In genomic region chr3:110744723-110745122, GRCh38 we compare ENCODE assay signal across 20 cellular contexts.
DNase-seq lines count a peak whose midpoint lies in the region; ATAC-seq and TF ChIP-seq lines count a peak whose summit lies in the region.
"Had no signal": no experiment of that assay in that cellular context is flagged by ENCODE, and none has a peak within 500 bp of the region (broad histone marks: within the 10 kb centered on the region; RNA-seq: fewer than 3 reads in every experiment).

No MANE protein-coding gene starts in this region.

- no peak overlapping the region for H3K27ac Mint-ChIP-seq in WTC11
- H3K27ac Mint-ChIP-seq in progenitor cell of endocrine pancreas, result peak overlapping the region; percentile 57
- H3K27ac Mint-ChIP-seq: B cell; CD4-positive, CD25-positive, alpha-beta regulatory T cell; CD8-positive, alpha-beta T cell had no signal

- no peak overlapping the region; the same call in 1 of the 2 replicates for H2AFZ ChIP-seq in MM.1S (ENCODE audit: low read length)
- H2AFZ ChIP-seq: GM23248 had no signal

- no peak overlapping the region for H3K4me3 ChIP-seq in MM.1S (ENCODE audit: low read length)
- no peak overlapping the region for H3K4me3 ChIP-seq in spleen
- no peak overlapping the region for H3K4me3 ChIP-seq in right lobe of liver
- H3K4me3 ChIP-seq: BLaER1, GM23248 had no signal

- H3K4me1 ChIP-seq in MM.1S (ENCODE audit: low read length), result peaks cover 15% of the 10 kb centered on the region
- no peaks in the 10 kb centered on the region for H3K4me1 ChIP-seq in spleen
- H3K4me1 ChIP-seq in right lobe of liver, result peaks cover 0 to 24% (median 7%) of the 10 kb centered on the region in 4 donors
- H3K4me1 ChIP-seq: BLaER1 had no signal

- peak overlapping the region; percentile 46; the same call in 1 of the 2 replicates for H3K27ac ChIP-seq in MM.1S (ENCODE audit: low read length)
- no peak overlapping the region for H3K27ac ChIP-seq in spleen
- H3K27ac ChIP-seq in right lobe of liver, result no peak overlapping the region
- H3K27ac ChIP-seq: 22Rv1, BLaER1, C4-2B, GM23248 had no signal

- no peak for DNase-seq in MM.1S
- no peak for DNase-seq in WTC11 (ENCODE audit: low spot score)
- no peak for DNase-seq in left colon
- no peak for DNase-seq in progenitor cell of endocrine pancreas (ENCODE audit: low spot score, unreplicated experiment)
- no peak for DNase-seq in spleen
- DNase-seq in right lobe of liver, result no peak
- DNase-seq: Caco-2; CD4-positive, CD25-positive, alpha-beta regulatory T cell; CD8-positive, alpha-beta T cell; DMS153; DND-41; GM23248; H7; HCEC 1CT had no signal

- 82 to 91% (median 88%) methylated on average over 2 of the region's 2 CpGs for WGBS in spleen, 5 donors
- 85% methylated on average over 2 of the region's 2 CpGs for WGBS in right lobe of liver (ENCODE audit: insufficient coverage, low coverage, low lambda C conversion rate, missing lambda C conversion rate)

- intact Hi-C loops in left colon (cut with DNase I, micrococcal nuclease) (no loop called here), spleen (cut with DNase I; ENCODE audit: low total_unique reads) (no loop called here), right lobe of liver (cut with DNase I) (no loop called here)

- CTCF ChIA-PET in WTC11 (lab: Charles Lee), result no interaction called here

- no peaks in the 10 kb centered on the region for H3F3A ChIP-seq in MM.1S (ENCODE audit: insufficient read depth, low read length)

- H3K36me3 ChIP-seq in MM.1S (replicated peaks; ENCODE audit: insufficient read depth, low read length) (no peaks in the 10 kb centered on the region), spleen (no peaks in the 10 kb centered on the region), right lobe of liver (no peaks in the 10 kb centered on the region)
- H3K36me3 ChIP-seq: BLaER1 had no signal

- TF ChIP-seq POLR2A in spleen (IDR thresholded peaks at IDR 0.05) (no peak), right lobe of liver (IDR thresholded peaks at IDR 0.05) (no peak)

- no peak overlapping the region for H3K4me3 Mint-ChIP-seq in WTC11
- H3K4me3 Mint-ChIP-seq in progenitor cell of endocrine pancreas (ENCODE audit: low read depth), result no peak overlapping the region
- H3K4me3 Mint-ChIP-seq: B cell; CD4-positive, CD25-positive, alpha-beta regulatory T cell; CD8-positive, alpha-beta T cell had no signal

- ATAC-seq in WTC11, result no peak
- peak; percentile 79 for ATAC-seq in left colon
- ATAC-seq in HG03280 (IDR thresholded peaks at IDR 0.05; ENCODE audit: unreplicated experiment), result no peak
- no peak for ATAC-seq in right lobe of liver
- no peak for ATAC-seq in HG03457 (IDR thresholded peaks at IDR 0.05; ENCODE audit: unreplicated experiment)
- ATAC-seq: CD8-positive, alpha-beta T cell had no signal

- peaks cover 20% of the 10 kb centered on the region for H3K4me1 Mint-ChIP-seq in WTC11
- H3K4me1 Mint-ChIP-seq in progenitor cell of endocrine pancreas (ENCODE audit: low read depth), result peaks cover 25% of the 10 kb centered on the region
- H3K4me1 Mint-ChIP-seq: B cell; CD4-positive, CD25-positive, alpha-beta regulatory T cell had no signal

- H3K9me2 ChIP-seq in MM.1S (replicated peaks; ENCODE audit: insufficient read depth, low read length), result no peaks in the 10 kb centered on the region

- POLR2A ChIA-PET in WTC11 (lab: Charles Lee), result no interaction called here

- no peak overlapping the region for H3K9ac ChIP-seq in MM.1S (ENCODE audit: low read length)
- H3K9ac ChIP-seq: BLaER1, GM23248 had no signal

- no peaks in the 10 kb centered on the region for H3K27me3 Mint-ChIP-seq in WTC11 (ENCODE audit: low read depth)
- H3K27me3 Mint-ChIP-seq in progenitor cell of endocrine pancreas, result no peaks in the 10 kb centered on the region
- H3K27me3 Mint-ChIP-seq: CD4-positive, CD25-positive, alpha-beta regulatory T cell had no signal

- no peak for TF ChIP-seq CTCF in MM.1S (IDR thresholded peaks at IDR 0.05; ENCODE audit: low read length)
- TF ChIP-seq CTCF in WTC11 (IDR thresholded peaks at IDR 0.05), result no peak
- TF ChIP-seq CTCF in progenitor cell of endocrine pancreas (IDR thresholded peaks at IDR 0.05; ENCODE audit: unreplicated experiment), result no peak
- no peak for TF ChIP-seq CTCF in spleen (IDR thresholded peaks at IDR 0.05 in 8 of 11, conservative IDR thresholded peaks at IDR 0.05 in 3 of 11)
- no peak for TF ChIP-seq CTCF in right lobe of liver (IDR thresholded peaks at IDR 0.05)

- no peak overlapping the region for H3K4me2 ChIP-seq in MM.1S (ENCODE audit: low read depth, low read length)
- H3K4me2 ChIP-seq: BLaER1 had no signal

- peaks cover 15% of the 10 kb centered on the region for H3K9me3 Mint-ChIP-seq in WTC11
- peaks cover 20% of the 10 kb centered on the region for H3K9me3 Mint-ChIP-seq in progenitor cell of endocrine pancreas (ENCODE audit: low read depth)
- H3K9me3 Mint-ChIP-seq: CD8-positive, alpha-beta T cell had no signal

- no peaks in the 10 kb centered on the region for H4K20me1 ChIP-seq in MM.1S (ENCODE audit: insufficient read depth, low read length)
- H4K20me1 ChIP-seq: BLaER1 had no signal

- H3K9me3 ChIP-seq in MM.1S (replicated peaks; ENCODE audit: insufficient read depth, low read length) (no peaks in the 10 kb centered on the region), spleen (peaks cover 0 to 8% (median 0%) of the 10 kb centered on the region in 8 donors), right lobe of liver (no peaks in the 10 kb centered on the region)
- H3K9me3 ChIP-seq: BLaER1 had no signal

- H3K36me3 Mint-ChIP-seq in WTC11, result no peaks in the 10 kb centered on the region
- peaks cover 14% of the 10 kb centered on the region for H3K36me3 Mint-ChIP-seq in progenitor cell of endocrine pancreas (ENCODE audit: insufficient read depth)
- H3K36me3 Mint-ChIP-seq: CD4-positive, CD25-positive, alpha-beta regulatory T cell; CD8-positive, alpha-beta T cell had no signal

- no peaks in the 10 kb centered on the region for H3K79me2 ChIP-seq in MM.1S (ENCODE audit: low read length)

- H3K27me3 ChIP-seq in MM.1S (replicated peaks; ENCODE audit: insufficient read depth, low read length), result no peaks in the 10 kb centered on the region
- H3K27me3 ChIP-seq in spleen (replicated peaks in 1 of 7), result no peaks in the 10 kb centered on the region
- H3K27me3 ChIP-seq in right lobe of liver, result no peaks in the 10 kb centered on the region
- H3K27me3 ChIP-seq: BLaER1 had no signal

TF ChIP-seq in WTC11, 78 proteins besides CTCF, POLR2A, EP300 and RAD21:
- no peak for TF ChIP-seq JAZF1 (CRISPR knock-in tag; IDR thresholded peaks at IDR 0.05)
- peak; percentile 90 for TF ChIP-seq HMGA2 (CRISPR knock-in tag; IDR thresholded peaks at IDR 0.05)
